8 cellular contexts compared by ENCODE assay signal in the genomic region with DNA sequence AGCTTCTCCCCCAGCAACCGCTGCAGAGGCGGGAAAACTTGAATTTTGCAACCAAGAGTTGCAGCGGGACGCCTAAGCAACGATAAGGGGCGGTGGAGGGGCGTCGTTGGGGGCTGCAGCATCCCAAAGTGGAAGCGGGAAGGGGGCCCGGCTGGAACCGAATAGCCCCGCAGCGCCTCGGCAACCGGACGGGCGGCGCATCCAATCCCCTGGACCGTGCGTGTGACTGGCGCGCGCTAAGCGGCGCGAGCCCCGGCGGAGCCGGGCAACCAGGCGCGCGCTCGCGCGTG.
DNase-seq lines count a peak whose midpoint lies in the region; ATAC-seq, FAIRE-seq and TF ChIP-seq lines count a peak whose summit lies in the region.

No MANE protein-coding gene starts in this region.

- TF ChIP-seq CTCF in AG09309 (IDR thresholded peaks at IDR 0.05; ENCODE audit: control insufficient read depth, insufficient read depth, low read depth, low read length, missing control alignments) = no peak
- TF ChIP-seq CTCF in brain microvascular endothelial cell (IDR thresholded peaks at IDR 0.05; ENCODE audit: low read depth, low read length, missing control alignments) = no peak

- H3K27ac ChIP-seq in brain microvascular endothelial cell (no peak overlapping the region), mucosa of rectum (ENCODE audit: low read depth in 2 of 2, low read length in 2 of 2) (peak overlapping the region; percentile 69 to 83)

- peaks cover 25 to 35% of the 10 kb centered on the region in 2 donors for H3K4me1 ChIP-seq in mucosa of rectum (ENCODE audit: control insufficient read depth in 2 of 2, insufficient read depth in 2 of 2, low read length in 2 of 2)

- peak overlapping the region; percentile 70 to 73 for H3K9ac ChIP-seq in mucosa of rectum (ENCODE audit: low read depth in 1 of 2, low read length in 2 of 2)

- H3K27me3 ChIP-seq in brain microvascular endothelial cell (replicated peaks) = no peaks in the 10 kb centered on the region
- no peaks in the 10 kb centered on the region for H3K27me3 ChIP-seq in mucosa of rectum (ENCODE audit: control insufficient read depth in 2 of 2, insufficient read depth in 2 of 2, low read length in 2 of 2)

- in situ Hi-C loops in brain microvascular endothelial cell (cut with HindIII; ENCODE audit: low pct_ligation_motif_present, low sequenced_read_pairs) = no loop called here

- no peak for FAIRE-seq in GM19239 (lab: Jason Lieb, UNC)

- no peaks in the 10 kb centered on the region for H3K9me3 ChIP-seq in mucosa of rectum (ENCODE audit: control insufficient read depth in 2 of 2, low read length in 2 of 2)

- ATAC-seq in HG03432 (IDR thresholded peaks at IDR 0.05; ENCODE audit: unreplicated experiment) = peak; percentile 1

- peak overlapping the region; percentile 68 for H3K4me3 ChIP-seq in AG09309 (ENCODE audit: control insufficient read depth, low read depth, low read length)
- H3K4me3 ChIP-seq in brain microvascular endothelial cell (ENCODE audit: low read depth, low read length) = peak overlapping the region; percentile 62
- peak overlapping the region; percentile 80 to 85 for H3K4me3 ChIP-seq in mucosa of rectum (ENCODE audit: low read length in 2 of 2)

- no peaks in the 10 kb centered on the region for H3K36me3 ChIP-seq in brain microvascular endothelial cell (replicated peaks)
- no peaks in the 10 kb centered on the region for H3K36me3 ChIP-seq in mucosa of rectum (ENCODE audit: control insufficient read depth in 2 of 2, insufficient read depth in 2 of 2, low read length in 2 of 2)

- DNase-seq in AG09309 (ENCODE audit: low read depth) (no peak), brain microvascular endothelial cell (no peak), NCI-H510A treated with DMSO at 0.1 percent for 48 hours (lab: John Stamatoyannopoulos, UW) (no peak), DMS153 (lab: John Stamatoyannopoulos, UW) (no peak), GM19239 (ENCODE audit: insufficient read length, low spot score) (no peak), foreskin melanocyte (no peak)
